Comparison of ENCODE assay signal across 9 cellular contexts in genomic region chr19:14405380-14405757, GRCh38. TPM values are rescaled to one million over a fixed set of nuclear protein-coding genes. Genes with fewer than 3 reads are reported as not detected.
DNase-seq lines count a peak whose midpoint lies in the region; ATAC-seq and TF ChIP-seq lines count a peak whose summit lies in the region.
"Had no signal": no experiment of that assay in that cellular context is flagged by ENCODE, and none has a peak within 500 bp of the region (broad histone marks: within the 10 kb centered on the region; RNA-seq: fewer than 3 reads in every experiment).

No MANE protein-coding gene starts in this region.

- H3K27ac ChIP-seq in muscle layer of colon (ENCODE audit: low read depth, low read length): peak overlapping the region; percentile 73

- no peak overlapping the region for H3K9ac ChIP-seq in muscle layer of colon (ENCODE audit: low read length)

- H3K27me3 Mint-ChIP-seq in activated naive CD4-positive, alpha-beta T cell treated with anti-CD3 and anti-CD28 coated beads, Interleukin-2, amount 50 U/mL, for 24 hours: no peaks in the 10 kb centered on the region
- no peaks in the 10 kb centered on the region for H3K27me3 Mint-ChIP-seq in central memory CD8-positive, alpha-beta T cell
- H3K27me3 Mint-ChIP-seq in type B pancreatic cell: no peaks in the 10 kb centered on the region

- no peak for ATAC-seq in central memory CD8-positive, alpha-beta T cell (replicated peaks; ENCODE audit: extremely low read depth, poor library complexity, severe bottlenecking)
- ATAC-seq in GM18519 (IDR thresholded peaks at IDR 0.05; ENCODE audit: low FRiP score, unreplicated experiment) (no peak), HG02763 (IDR thresholded peaks at IDR 0.05; ENCODE audit: unreplicated experiment) (no peak)

- H3K4me3 ChIP-seq in muscle layer of colon (ENCODE audit: low read depth in 1 of 2, low read length in 2 of 2): no peak overlapping the region
- H3K4me3 ChIP-seq: body of pancreas had no signal

- no peaks in the 10 kb centered on the region for H3K9me3 Mint-ChIP-seq in activated naive CD4-positive, alpha-beta T cell treated with anti-CD3 and anti-CD28 coated beads, Interleukin-2, amount 50 U/mL, for 24 hours
- no peaks in the 10 kb centered on the region for H3K9me3 Mint-ChIP-seq in central memory CD8-positive, alpha-beta T cell
- H3K9me3 Mint-ChIP-seq in type B pancreatic cell: no peaks in the 10 kb centered on the region

- H3K4me3 Mint-ChIP-seq in activated naive CD4-positive, alpha-beta T cell treated with anti-CD3 and anti-CD28 coated beads, Interleukin-2, amount 50 U/mL, for 24 hours: no peak overlapping the region
- peak overlapping the region; percentile 34 for H3K4me3 Mint-ChIP-seq in central memory CD8-positive, alpha-beta T cell
- H3K4me3 Mint-ChIP-seq in type B pancreatic cell: peak overlapping the region; percentile 61

- no peaks in the 10 kb centered on the region for H3K27me3 ChIP-seq in muscle layer of colon (ENCODE audit: control insufficient read depth in 1 of 2, insufficient read depth in 2 of 2, low read length in 2 of 2)
- H3K27me3 ChIP-seq: body of pancreas had no signal

- peaks cover 56% of the 10 kb centered on the region for H3K36me3 ChIP-seq in muscle layer of colon (ENCODE audit: insufficient read depth, low read length)

- peaks cover 5% of the 10 kb centered on the region for H3K4me1 Mint-ChIP-seq in activated naive CD4-positive, alpha-beta T cell treated with anti-CD3 and anti-CD28 coated beads, Interleukin-2, amount 50 U/mL, for 24 hours
- H3K4me1 Mint-ChIP-seq in central memory CD8-positive, alpha-beta T cell: peaks cover 49% of the 10 kb centered on the region
- peaks cover 7% of the 10 kb centered on the region for H3K4me1 Mint-ChIP-seq in type B pancreatic cell (ENCODE audit: unreplicated experiment)

- peaks cover 24% of the 10 kb centered on the region for H3K36me3 Mint-ChIP-seq in activated naive CD4-positive, alpha-beta T cell treated with anti-CD3 and anti-CD28 coated beads, Interleukin-2, amount 50 U/mL, for 24 hours
- H3K36me3 Mint-ChIP-seq in central memory CD8-positive, alpha-beta T cell (ENCODE audit: insufficient read depth): peaks cover 94% of the 10 kb centered on the region
- H3K36me3 Mint-ChIP-seq in type B pancreatic cell: no peaks in the 10 kb centered on the region

- no peak for TF ChIP-seq CTCF in type B pancreatic cell (conservative IDR thresholded peaks at IDR 0.05)

- peak overlapping the region; percentile 88 for H3K27ac Mint-ChIP-seq in activated naive CD4-positive, alpha-beta T cell treated with anti-CD3 and anti-CD28 coated beads, Interleukin-2, amount 50 U/mL, for 24 hours
- H3K27ac Mint-ChIP-seq in central memory CD8-positive, alpha-beta T cell (ENCODE audit: low read depth): peak overlapping the region; percentile 95
- peak overlapping the region; percentile 59 for H3K27ac Mint-ChIP-seq in type B pancreatic cell

- peaks cover 7% of the 10 kb centered on the region for H3K4me1 ChIP-seq in muscle layer of colon (ENCODE audit: insufficient read depth, low read length)

- H3K9me3 ChIP-seq in muscle layer of colon (ENCODE audit: low read length): no peaks in the 10 kb centered on the region
- H3K9me3 ChIP-seq: body of pancreas had no signal

- DNase-seq in activated naive CD4-positive, alpha-beta T cell treated with anti-CD3 and anti-CD28 coated beads, Interleukin-2, amount 50 U/mL, for 16 hours: no peak
- no peak for DNase-seq in central memory CD8-positive, alpha-beta T cell (ENCODE audit: low spot score in 2 of 2)
- DNase-seq in type B pancreatic cell (ENCODE audit: extremely low spot score, unreplicated experiment) (no peak), ureter (ENCODE audit: low spot score) (no peak)

RNA-seq across cellular contexts. Expression of gene DDX39A, which starts 13.8 kb away (rescaled TPM):
- total RNA-seq in type B pancreatic cell (ENCODE audit: low replicate concordance) (71.9 and 84.3 TPM in 2 replicates), ureter (55.2 TPM)

RNA-seq across cellular contexts. Expression of gene ADGRE5, which starts 24.1 kb away (rescaled TPM):
- total RNA-seq in type B pancreatic cell (ENCODE audit: low replicate concordance): 4.9 and 14.3 TPM in 2 replicates
- 52.0 TPM for total RNA-seq in ureter

RNA-seq across cellular contexts. Expression of gene PKN1, which starts 27.7 kb away (rescaled TPM):
- total RNA-seq in type B pancreatic cell (ENCODE audit: low replicate concordance) (63.1 and 85.3 TPM in 2 replicates), ureter (51.7 TPM)
